24 cellular contexts compared by ENCODE assay signal in genomic region chr4:85024671-85025070, GRCh38. TPM values are rescaled to one million over a fixed set of nuclear protein-coding genes. Genes with fewer than 3 reads are reported as not detected.
DNase-seq lines count a peak whose midpoint lies in the region; ATAC-seq and FAIRE-seq lines count a peak whose summit lies in the region.
"Had no signal": no experiment of that assay in that cellular context is flagged by ENCODE, and none has a peak within 500 bp of the region (broad histone marks: within the 10 kb centered on the region; RNA-seq: fewer than 3 reads in every experiment).

No MANE protein-coding gene starts in this region.

- H3K4me2 ChIP-seq in neuronal stem cell (ENCODE audit: insufficient read depth, low read length, poor library complexity, severe bottlenecking): no peak overlapping the region
- H3K4me2 ChIP-seq: A549 had no signal

- ATAC-seq in stimulated activated naive CD8-positive, alpha-beta T cell treated with anti-CD3 and anti-CD28 coated beads, Interleukin-15, Interleukin-2, amounts not matched to agents 100 U/mL and 50 U/mL, for 24 hours: no peak
- ATAC-seq: A549 had no signal

- H3K27ac ChIP-seq in neuronal stem cell (replicated peaks; ENCODE audit: low read length) (no peak overlapping the region), small intestine (ENCODE audit: low read depth in 1 of 2, low read length in 1 of 2) (no peak overlapping the region)
- H3K27ac ChIP-seq: 22Rv1, A549 had no signal

- no peaks in the 10 kb centered on the region for H3K79me1 ChIP-seq in neuronal stem cell (ENCODE audit: low read depth, low read length)

- no peak for FAIRE-seq in small intestine (lab: Jason Lieb, UNC)
- FAIRE-seq: A549, GM12891, GM19239, H1, HTR-8/SVneo had no signal

- WGBS in neuronal stem cell (ENCODE audit: extremely low coverage in 2 of 2, insufficient read length in 2 of 2, insufficient replicate concordance in 1 of 2), 2 donors: no CpG with 5 or more reads among the region's 6 CpGs
- WGBS in small intestine, 3 donors: 91 to 95% (median 93%) methylated on average over 6 of the region's 6 CpGs

- no peak overlapping the region for H3K14ac ChIP-seq in neuronal stem cell (ENCODE audit: low read length)

- H3K4me3 ChIP-seq in neuronal stem cell (ENCODE audit: low read length in 2 of 2): peak overlapping the region in 1 of 2 donors; percentile 50
- no peak overlapping the region for H3K4me3 ChIP-seq in small intestine (ENCODE audit: low read depth in 1 of 2, low read length in 2 of 2)
- H3K4me3 ChIP-seq: A549 had no signal

- H3K4ac ChIP-seq in neuronal stem cell (ENCODE audit: low read length): no peak overlapping the region

- no peak overlapping the region for H4K8ac ChIP-seq in neuronal stem cell (ENCODE audit: low read depth, low read length)

- H3K36me3 ChIP-seq in neuronal stem cell (replicated peaks in 1 of 2; ENCODE audit: control insufficient read depth in 2 of 2, insufficient read depth in 2 of 2, low read length in 2 of 2): no peaks in the 10 kb centered on the region
- no peaks in the 10 kb centered on the region for H3K36me3 ChIP-seq in small intestine (ENCODE audit: control insufficient read depth in 2 of 2, insufficient read depth in 2 of 2, low read length in 2 of 2)
- H3K36me3 ChIP-seq: BE2C had no signal

- H3K4me1 ChIP-seq in neuronal stem cell (ENCODE audit: control insufficient read depth in 2 of 2, insufficient read depth in 1 of 2, low read depth in 1 of 2, low read length in 2 of 2): no peaks in the 10 kb centered on the region
- H3K4me1 ChIP-seq in small intestine (ENCODE audit: control insufficient read depth in 2 of 2, insufficient read depth in 1 of 2, low read depth in 1 of 2, low read length in 1 of 2): no peaks in the 10 kb centered on the region
- H3K4me1 ChIP-seq: A549 had no signal

- H2AFZ ChIP-seq in neuronal stem cell (ENCODE audit: low read length): no peak overlapping the region

- H2BK5ac ChIP-seq in neuronal stem cell (ENCODE audit: low read length): no peak overlapping the region

- H3K18ac ChIP-seq in neuronal stem cell (ENCODE audit: low read length): peak overlapping the region; percentile 35

- DNase-seq in NCI-H446 treated with DMSO at 0.1 percent for 48 hours (lab: John Stamatoyannopoulos, UW) (peak; percentile 3), NCI-H446 (lab: John Stamatoyannopoulos, UW) (no peak), RPMI7951 (ENCODE audit: low read depth) (peak; percentile 8), neuronal stem cell (ENCODE audit: low spot score) (no peak), small intestine (no peak), SW480 (ENCODE audit: low spot score) (no peak)
- DNase-seq in stimulated activated naive CD8-positive, alpha-beta T cell treated with anti-CD3 and anti-CD28 coated beads, Interleukin-15, Interleukin-2, amounts not matched to agents 100 U/mL and 50 U/mL, for 24 hours: no peak
- DNase-seq: BE2C; C1 segment of cervical spinal cord; CD4-positive, CD25-positive, alpha-beta regulatory T cell; CD8-positive, alpha-beta memory T cell; COR-L47; DMS 273 treated with DMSO at 0.1 percent for 48 hours; DMS53; DND-41; EL; H9; IMR-90 had no signal

- H3K27me3 ChIP-seq in neuronal stem cell (ENCODE audit: control insufficient read depth in 3 of 3, insufficient read depth in 3 of 3, low read depth in 1 of 3, low read length in 3 of 3): no peaks in the 10 kb centered on the region
- no peaks in the 10 kb centered on the region for H3K27me3 ChIP-seq in small intestine (ENCODE audit: control insufficient read depth in 2 of 2, insufficient read depth in 2 of 2, low read length in 2 of 2)
- H3K27me3 ChIP-seq: BE2C had no signal

- H3K9ac ChIP-seq in neuronal stem cell (ENCODE audit: low read depth, low read length, poor library complexity): no peak overlapping the region

- no peak overlapping the region for H2BK120ac ChIP-seq in neuronal stem cell (ENCODE audit: low read depth, low read length)

- H2BK15ac ChIP-seq in neuronal stem cell (ENCODE audit: low read length): no peak overlapping the region

- H3K9me3 ChIP-seq in neuronal stem cell (replicated peaks in 1 of 2; ENCODE audit: control insufficient read depth in 2 of 2, insufficient read depth in 1 of 2, low read depth in 1 of 2, low read length in 2 of 2): peaks cover 0 to 1% of the 10 kb centered on the region in 2 donors
- H3K9me3 ChIP-seq in small intestine (ENCODE audit: control insufficient read depth, low read depth): no peaks in the 10 kb centered on the region
- H3K9me3 ChIP-seq: A549, BE2C had no signal

- no peak overlapping the region for H3K23ac ChIP-seq in neuronal stem cell (ENCODE audit: low read depth, low read length, poor library complexity)

- H4K91ac ChIP-seq in neuronal stem cell (ENCODE audit: low read depth, low read length, poor library complexity): no peak overlapping the region

- H2BK12ac ChIP-seq in neuronal stem cell (ENCODE audit: low read length): no peak overlapping the region

- no peak overlapping the region for H2AK5ac ChIP-seq in neuronal stem cell (ENCODE audit: low read depth, low read length)

RNA-seq across cellular contexts. Expression of gene WDFY3, which starts 58.2 kb away (rescaled TPM):
- 18.0 and 22.7 TPM in 2 replicates for total RNA-seq in RPMI7951 (2014; rRNA removed; shearing (Covaris generic))
- 13.0 TPM for polyA plus RNA-seq in neuronal stem cell (2013, experiment 1 of 2)
- 13.3 TPM for polyA plus RNA-seq in neuronal stem cell (2013, experiment 2 of 2)
- 1 to 10 TPM; 3.0 to 8.1 (median 4.7) TPM for polyA plus RNA-seq in small intestine
- polyA plus RNA-seq: CD4-positive, CD25-positive, alpha-beta regulatory T cell; CD8-positive, alpha-beta memory T cell had no signal

Comparison
In these comparisons a context has a peak if more than half of its experiments do, and no peak if none do; other contexts are left out.
1. DNase-seq: peak in NCI-H446 treated with DMSO at 0.1 percent for 48 hours (single experiment) and RPMI7951 (single experiment); none in NCI-H446 (0 of 2), neuronal stem cell (single experiment), small intestine (single experiment), SW480 (single experiment) and stimulated activated naive CD8-positive, alpha-beta T cell treated with anti-CD3 and anti-CD28 coated beads, Interleukin-15, Interleukin-2, amounts not matched to agents 100 U/mL and 50 U/mL, for 24 hours (single experiment).